In the genomic region with DNA sequence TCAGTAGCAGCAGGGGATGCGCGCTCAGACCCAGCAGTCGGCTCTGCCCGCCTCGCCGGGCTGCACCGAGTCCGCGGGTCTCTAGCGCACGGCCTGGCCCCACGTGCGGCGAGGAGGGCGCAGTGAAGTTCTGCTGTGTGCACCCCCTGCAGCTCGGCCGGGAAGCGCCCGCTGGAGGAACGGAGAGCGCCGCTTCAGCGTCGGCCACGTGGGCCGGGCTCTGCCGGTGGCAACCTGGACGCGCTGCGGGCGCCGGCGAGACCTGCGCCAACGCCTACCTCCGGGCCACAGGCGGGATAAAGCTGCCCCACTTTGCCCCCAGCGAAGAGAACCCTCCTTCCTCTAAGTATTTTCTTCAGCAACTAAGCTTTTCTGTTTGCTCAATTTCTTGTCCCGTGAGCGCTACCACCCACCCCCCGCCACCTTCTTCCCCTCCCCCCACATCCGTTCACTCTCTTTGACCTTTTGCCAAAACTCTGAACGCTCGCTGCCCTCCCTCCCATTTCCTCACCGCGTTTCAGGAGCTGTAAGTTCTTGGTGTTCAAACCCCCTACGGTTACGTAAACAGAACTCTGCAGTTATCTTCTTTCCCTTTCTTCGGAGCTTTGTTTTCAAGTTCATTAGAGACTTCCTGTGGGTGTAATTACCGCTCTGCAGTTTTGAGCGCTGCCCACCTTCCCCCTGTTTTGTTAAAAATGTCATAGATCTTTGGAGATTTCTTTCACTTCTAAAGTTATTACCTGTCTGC, we compare ENCODE assay signal across 8 cellular contexts. TPM values are rescaled to one million over a fixed set of nuclear protein-coding genes. Genes with fewer than 3 reads are reported as not detected.
A peak's percentile ranks its signal among the peaks of the same experiment; 100 is the strongest.
DNase-seq lines count a peak whose midpoint lies in the region; ATAC-seq, FAIRE-seq and TF ChIP-seq lines count a peak whose summit lies in the region.

No MANE protein-coding gene starts in this region.

- 65% methylated on average over 51 of the region's 51 CpGs for WGBS in HepG2 (ENCODE audit: low lambda C conversion rate)

- CTCF ChIA-PET in HepG2 (lab: Yijun Ruan, JAX; ENCODE audit: low intra/inter-chr PET ratio, low total read pairs): no interaction called here

- peak overlapping the region; percentile 39 for H3K4me3 ChIP-seq in HL-60 (replicated peaks; ENCODE audit: insufficient read depth, low read length)
- H3K4me3 ChIP-seq in WI38 (ENCODE audit: low read depth, low read length): peak overlapping the region; percentile 33
- H3K4me3 ChIP-seq in breast epithelium: peak overlapping the region; percentile 33 to 69 (median 51)
- peak overlapping the region in 1 of 3 experiments; percentile 13; a peak in 1 of 6 replicates for H3K4me3 ChIP-seq in HepG2 (replicated peaks in 1 of 3; ENCODE audit: insufficient read depth in 1 of 3, low read depth in 2 of 3, low read length in 3 of 3)

- no peak for ATAC-seq in HepG2

- DNase-seq in NCI-H2227 (lab: John Stamatoyannopoulos, UW; ENCODE audit: unreplicated experiment): peak; percentile 41
- no peak for DNase-seq in NCI-H2227 treated with DMSO at 0.1 percent for 48 hours (lab: John Stamatoyannopoulos, UW)
- DNase-seq in HL-60 (ENCODE audit: low read depth in 1 of 2, low spot score in 1 of 2): peak; percentile 80 to 92
- peak in 1 of 2 donors; percentile 25 for DNase-seq in breast epithelium (ENCODE audit: low spot score in 2 of 2)
- peak; percentile 21 for DNase-seq in HepG2 (ENCODE audit: low spot score)
- peak; percentile 54 for DNase-seq in stimulated activated CD4-positive, alpha-beta T cell treated with anti-CD3 and anti-CD28 coated beads, Interleukin-4, amount 100 ng/mL, for 1 hour
- DNase-seq in OCI-M2 (lab: John Stamatoyannopoulos, UW; ENCODE audit: unreplicated experiment): no peak

- FAIRE-seq in HepG2 (lab: Jason Lieb, UNC): peak; percentile 15

- H3K9me3 ChIP-seq in breast epithelium (no peaks in the 10 kb centered on the region), HepG2 (ENCODE audit: low read length) (no peaks in the 10 kb centered on the region)

- TF ChIP-seq POLR2A in breast epithelium (IDR thresholded peaks at IDR 0.05): no peak
- TF ChIP-seq POLR2A in HepG2 (IDR thresholded peaks at IDR 0.05; ENCODE audit: insufficient read depth in 1 of 2, low read depth in 2 of 2, low read length in 2 of 2): no peak

- intact Hi-C loops in breast epithelium (cut with DNase I; ENCODE audit: low total_unique reads) (no loop called here), HepG2 (cut with micrococcal nuclease; ENCODE audit: unreplicated experiment) (no loop called here)

- H4K20me1 ChIP-seq in HepG2 (ENCODE audit: insufficient read depth, low read length): no peaks in the 10 kb centered on the region

- TF ChIP-seq RAD21 in HepG2 (CRISPR knock-in tag; IDR thresholded peaks at IDR 0.05): no peak

- TF ChIP-seq EP300 in HepG2 (IDR thresholded peaks at IDR 0.05; ENCODE audit: low read depth in 2 of 2, low read length in 2 of 2) (no peak), HepG2 (CRISPR knock-in tag; IDR thresholded peaks at IDR 0.05; ENCODE audit: borderline replicate concordance) (no peak)

- no peak overlapping the region for H2AFZ ChIP-seq in HepG2 (ENCODE audit: low read length)

- H3K4me1 ChIP-seq in breast epithelium: peaks cover 0 to 5% of the 10 kb centered on the region in 2 donors
- H3K4me1 ChIP-seq in HepG2 (ENCODE audit: insufficient read depth, low read length): peaks cover 20% of the 10 kb centered on the region

- in situ Hi-C loops in HepG2 (cut with HindIII; ENCODE audit: extremely low pct_ligation_motif_present, low pct_unique_long_range_greater_than_20kb): no loop called here

- BruUV-seq in HepG2 (replicated peaks; lab: Mats Ljungman, UMichigan): no TSS peak

- POLR2A ChIA-PET in HepG2 (lab: Yijun Ruan, JAX): no interaction called here

- H3K9ac ChIP-seq in HepG2 (ENCODE audit: insufficient read depth, low read depth, low read length): no peak overlapping the region

- H3K27ac ChIP-seq in HL-60 (replicated peaks): peak overlapping the region; percentile 85
- H3K27ac ChIP-seq in breast epithelium: no peak overlapping the region
- H3K27ac ChIP-seq in HepG2 (ENCODE audit: extremely low read length, insufficient read depth, low read length): no peak overlapping the region

- H3K27me3 ChIP-seq in HL-60 (ENCODE audit: insufficient read depth, poor library complexity, severe bottlenecking) (no peaks in the 10 kb centered on the region), breast epithelium (no peaks in the 10 kb centered on the region), HepG2 (ENCODE audit: control insufficient read depth in 1 of 2, insufficient read depth in 2 of 2, low read length in 2 of 2) (peaks cover 0 to 3% of the 10 kb centered on the region in 2 experiments; a peak in 2 of 5 replicates)

- H3K4me2 ChIP-seq in HepG2 (ENCODE audit: low read depth, low read length): peak overlapping the region; percentile 60

- H3K36me3 ChIP-seq in breast epithelium (no peaks in the 10 kb centered on the region), HepG2 (replicated peaks in 1 of 2; ENCODE audit: control insufficient read depth in 1 of 2, insufficient read depth in 2 of 2, low read length in 2 of 2) (no peaks in the 10 kb centered on the region)

- no peaks in the 10 kb centered on the region for H3K79me2 ChIP-seq in HepG2 (ENCODE audit: insufficient read depth, low read length)

- TF ChIP-seq CTCF in HL-60 (IDR thresholded peaks at IDR 0.05; ENCODE audit: insufficient read depth, low read length): no peak
- no peak for TF ChIP-seq CTCF in WI38 (IDR thresholded peaks at IDR 0.05; ENCODE audit: low read depth, low read length)
- TF ChIP-seq CTCF in breast epithelium (IDR thresholded peaks at IDR 0.05): no peak
- TF ChIP-seq CTCF in HepG2 (CRISPR knock-in tag; IDR thresholded peaks at IDR 0.05): no peak

TF ChIP-seq in HepG2, 621 proteins besides CTCF, POLR2A, EP300 and RAD21 (continues in another document):
- TF ChIP-seq HNRNPK (IDR thresholded peaks at IDR 0.05; ENCODE audit: low read depth, low read length, poor library complexity, severe bottlenecking): peak; percentile 17
- peak; percentile 24 for TF ChIP-seq HNRNPLL (IDR thresholded peaks at IDR 0.05; ENCODE audit: low read depth, low read length, poor library complexity, severe bottlenecking)
- 0 out of 2 replicates have a peak, but pooled peaks have one; percentile 16 for TF ChIP-seq HOXA3 (CRISPR knock-in tag; IDR thresholded peaks at IDR 0.05)
- TF ChIP-seq CEBPG (CRISPR knock-in tag; IDR thresholded peaks at IDR 0.05): 0 out of 2 replicates have a peak, but pooled peaks have one; percentile 10
- TF ChIP-seq, protein P1, sequence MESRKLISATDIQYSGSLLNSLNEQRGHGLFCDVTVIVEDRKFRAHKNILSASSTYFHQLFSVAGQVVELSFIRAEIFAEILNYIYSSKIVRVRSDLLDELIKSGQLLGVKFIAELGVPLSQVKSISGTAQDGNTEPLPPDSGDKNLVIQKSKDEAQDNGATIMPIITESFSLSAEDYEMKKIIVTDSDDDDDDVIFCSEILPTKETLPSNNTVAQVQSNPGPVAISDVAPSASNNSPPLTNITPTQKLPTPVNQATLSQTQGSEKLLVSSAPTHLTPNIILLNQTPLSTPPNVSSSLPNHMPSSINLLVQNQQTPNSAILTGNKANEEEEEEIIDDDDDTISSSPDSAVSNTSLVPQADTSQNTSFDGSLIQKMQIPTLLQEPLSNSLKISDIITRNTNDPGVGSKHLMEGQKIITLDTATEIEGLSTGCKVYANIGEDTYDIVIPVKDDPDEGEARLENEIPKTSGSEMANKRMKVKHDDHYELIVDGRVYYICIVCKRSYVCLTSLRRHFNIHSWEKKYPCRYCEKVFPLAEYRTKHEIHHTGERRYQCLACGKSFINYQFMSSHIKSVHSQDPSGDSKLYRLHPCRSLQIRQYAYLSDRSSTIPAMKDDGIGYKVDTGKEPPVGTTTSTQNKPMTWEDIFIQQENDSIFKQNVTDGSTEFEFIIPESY (CRISPR knock-in tag; IDR thresholded peaks at IDR 0.05): peak; percentile 44; the same call in 1 of the 2 replicates
- TF ChIP-seq, protein P2, sequence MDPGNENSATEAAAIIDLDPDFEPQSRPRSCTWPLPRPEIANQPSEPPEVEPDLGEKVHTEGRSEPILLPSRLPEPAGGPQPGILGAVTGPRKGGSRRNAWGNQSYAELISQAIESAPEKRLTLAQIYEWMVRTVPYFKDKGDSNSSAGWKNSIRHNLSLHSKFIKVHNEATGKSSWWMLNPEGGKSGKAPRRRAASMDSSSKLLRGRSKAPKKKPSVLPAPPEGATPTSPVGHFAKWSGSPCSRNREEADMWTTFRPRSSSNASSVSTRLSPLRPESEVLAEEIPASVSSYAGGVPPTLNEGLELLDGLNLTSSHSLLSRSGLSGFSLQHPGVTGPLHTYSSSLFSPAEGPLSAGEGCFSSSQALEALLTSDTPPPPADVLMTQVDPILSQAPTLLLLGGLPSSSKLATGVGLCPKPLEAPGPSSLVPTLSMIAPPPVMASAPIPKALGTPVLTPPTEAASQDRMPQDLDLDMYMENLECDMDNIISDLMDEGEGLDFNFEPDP (CRISPR knock-in tag; conservative IDR thresholded peaks at IDR 0.05): no peak

RNA-seq across cellular contexts. Expression of gene EDAR, which starts 42.6 kb away (rescaled TPM):
- total RNA-seq in breast epithelium (under 1 TPM in 1 of 3 donors, not detected in 2; 0.29 TPM), HepG2 (2016; rRNA removed; fragmentation: Illumina TruSeq; extraction: Trizol) (not detected in 2 replicates)
- not detected in 2 replicates for total RNA-seq in HepG2 (2016; cell fraction: cytosol; rRNA removed; fragmentation: Illumina TruSeq; extraction: Trizol; ENCODE audit: low read depth)
- total RNA-seq in HepG2 (2016; cell fraction: insoluble cytoplasmic fraction; rRNA removed; fragmentation: Illumina TruSeq; extraction: Trizol): not detected in 2 replicates
- total RNA-seq in HepG2 (2016; cell fraction: membrane; rRNA removed; fragmentation: Illumina TruSeq; extraction: Trizol): not detected in 2 replicates
- not detected in 2 replicates for total RNA-seq in HepG2 (2016; cell fraction: nucleus; rRNA removed; fragmentation: Illumina TruSeq; extraction: Trizol)
- polyA plus RNA-seq in HepG2 (2011; rRNA removed): not detected in 2 replicates
- not detected in 2 replicates for polyA plus RNA-seq in HepG2 (2011; cell fraction: cytosol; rRNA removed)
- polyA plus RNA-seq in HepG2 (2011; cell fraction: nucleus; rRNA removed): not detected in 2 replicates
- polyA plus RNA-seq in HepG2 (2012): not detected in 2 replicates
- polyA plus RNA-seq in HepG2 (2016; cell fraction: cytosol; fragmentation: Illumina TruSeq; extraction: Trizol; ENCODE audit: low read depth): not detected in 2 replicates
- not detected in 2 replicates for polyA plus RNA-seq in HepG2 (2016; cell fraction: insoluble cytoplasmic fraction; fragmentation: Illumina TruSeq; extraction: Trizol; ENCODE audit: low read depth)
- polyA plus RNA-seq in HepG2 (2016; cell fraction: membrane; fragmentation: Illumina TruSeq; extraction: Trizol; ENCODE audit: low read depth): not detected in 2 replicates
- polyA plus RNA-seq in HepG2 (2016; cell fraction: nucleus; fragmentation: Illumina TruSeq; extraction: Trizol; ENCODE audit: insufficient read depth, low read depth): not detected in 2 replicates
- polyA minus RNA-seq in HepG2 (2011; rRNA and poly(A)+ RNA removed; ENCODE audit: low replicate concordance): 0.16 TPM in 1 of 2 replicates, not detected in the other
- polyA minus RNA-seq in HepG2 (2011; cell fraction: cytosol; rRNA and poly(A)+ RNA removed): not detected in 2 replicates
- polyA minus RNA-seq in HepG2 (2011; cell fraction: nucleus; rRNA and poly(A)+ RNA removed): not detected in 2 replicates

Comparison
In these comparisons a context has a peak if more than half of its experiments do, and no peak if none do; other contexts are left out.
1. DNase-seq: peak in NCI-H2227 (single experiment), HL-60 (2 of 2), HepG2 (single experiment) and stimulated activated CD4-positive, alpha-beta T cell treated with anti-CD3 and anti-CD28 coated beads, Interleukin-4, amount 100 ng/mL, for 1 hour (single experiment); none in NCI-H2227 treated with DMSO at 0.1 percent for 48 hours (single experiment) and OCI-M2 (single experiment).